1 cellular context compared by ENCODE assay signal in the genomic region with DNA sequence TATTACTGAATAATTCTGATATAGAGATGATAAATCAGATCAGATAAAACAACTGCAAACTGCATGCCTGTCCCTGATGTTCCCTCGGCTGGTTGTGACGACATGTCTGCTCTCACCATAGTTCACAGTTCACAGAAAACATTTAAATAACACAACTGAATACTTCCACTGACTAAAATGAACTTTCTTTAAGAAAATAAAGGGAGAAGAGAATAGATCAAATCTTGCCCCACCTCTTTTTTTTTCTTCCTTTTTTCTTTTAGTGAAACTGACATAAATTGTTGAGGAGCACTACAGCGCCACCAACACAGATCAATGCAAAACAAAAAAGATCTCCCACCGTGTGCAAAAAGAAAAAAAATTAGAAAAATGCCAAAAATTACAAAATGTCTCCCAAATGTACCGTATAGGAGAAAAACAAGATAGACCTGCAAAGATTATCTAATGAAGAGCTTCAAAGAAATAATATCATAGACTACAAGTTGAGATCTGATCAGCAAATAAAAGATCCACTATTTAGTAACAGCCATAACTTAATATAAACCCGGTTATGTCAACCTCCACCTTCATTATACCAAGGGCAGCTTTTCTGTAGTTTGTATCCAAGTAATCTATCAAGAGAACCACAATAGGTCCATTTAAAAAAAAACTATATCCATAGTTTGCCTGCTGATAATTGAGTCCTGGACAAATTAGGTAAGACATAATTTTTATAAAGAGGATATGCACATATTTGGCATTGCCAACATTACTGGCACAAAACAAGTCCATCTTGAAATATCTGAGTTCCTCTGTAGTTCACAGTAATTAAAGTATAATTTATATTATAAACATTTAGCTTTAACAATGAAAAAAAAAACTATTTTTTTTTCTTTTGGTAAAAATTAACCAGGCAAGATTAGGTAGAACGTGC.
TF ChIP-seq lines count a peak whose summit lies in the region.

No MANE protein-coding gene starts in this region.

TF ChIP-seq in GM12878, 131 proteins besides CTCF, POLR2A, EP300 and RAD21 (continues in another document):
- TF ChIP-seq ZNF274 (IDR thresholded peaks at IDR 0.05; ENCODE audit: insufficient read depth, insufficient read length) = no peak
- no peak for TF ChIP-seq NR2C2 (IDR thresholded peaks at IDR 0.05; ENCODE audit: borderline replicate concordance, control insufficient read depth, insufficient read length, low read depth)
- TF ChIP-seq, protein P1, sequence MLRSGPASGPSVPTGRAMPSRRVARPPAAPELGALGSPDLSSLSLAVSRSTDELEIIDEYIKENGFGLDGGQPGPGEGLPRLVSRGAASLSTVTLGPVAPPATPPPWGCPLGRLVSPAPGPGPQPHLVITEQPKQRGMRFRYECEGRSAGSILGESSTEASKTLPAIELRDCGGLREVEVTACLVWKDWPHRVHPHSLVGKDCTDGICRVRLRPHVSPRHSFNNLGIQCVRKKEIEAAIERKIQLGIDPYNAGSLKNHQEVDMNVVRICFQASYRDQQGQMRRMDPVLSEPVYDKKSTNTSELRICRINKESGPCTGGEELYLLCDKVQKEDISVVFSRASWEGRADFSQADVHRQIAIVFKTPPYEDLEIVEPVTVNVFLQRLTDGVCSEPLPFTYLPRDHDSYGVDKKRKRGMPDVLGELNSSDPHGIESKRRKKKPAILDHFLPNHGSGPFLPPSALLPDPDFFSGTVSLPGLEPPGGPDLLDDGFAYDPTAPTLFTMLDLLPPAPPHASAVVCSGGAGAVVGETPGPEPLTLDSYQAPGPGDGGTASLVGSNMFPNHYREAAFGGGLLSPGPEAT (IDR thresholded peaks at IDR 0.05; ENCODE audit: low read depth) = 0 out of 2 replicates have a peak, but pooled peaks have one; percentile 36
- peak; percentile 20; the same call in 1 of the 2 replicates for TF ChIP-seq NFIC (IDR thresholded peaks at IDR 0.05; ENCODE audit: low read depth, low read length)
- TF ChIP-seq EED (IDR thresholded peaks at IDR 0.05; ENCODE audit: low read depth) = no peak
- TF ChIP-seq KDM1A (IDR thresholded peaks at IDR 0.05; ENCODE audit: borderline replicate concordance) = no peak
- TF ChIP-seq CREB1 (IDR thresholded peaks at IDR 0.05; ENCODE audit: low read depth) = no peak
- TF ChIP-seq, protein P2, sequence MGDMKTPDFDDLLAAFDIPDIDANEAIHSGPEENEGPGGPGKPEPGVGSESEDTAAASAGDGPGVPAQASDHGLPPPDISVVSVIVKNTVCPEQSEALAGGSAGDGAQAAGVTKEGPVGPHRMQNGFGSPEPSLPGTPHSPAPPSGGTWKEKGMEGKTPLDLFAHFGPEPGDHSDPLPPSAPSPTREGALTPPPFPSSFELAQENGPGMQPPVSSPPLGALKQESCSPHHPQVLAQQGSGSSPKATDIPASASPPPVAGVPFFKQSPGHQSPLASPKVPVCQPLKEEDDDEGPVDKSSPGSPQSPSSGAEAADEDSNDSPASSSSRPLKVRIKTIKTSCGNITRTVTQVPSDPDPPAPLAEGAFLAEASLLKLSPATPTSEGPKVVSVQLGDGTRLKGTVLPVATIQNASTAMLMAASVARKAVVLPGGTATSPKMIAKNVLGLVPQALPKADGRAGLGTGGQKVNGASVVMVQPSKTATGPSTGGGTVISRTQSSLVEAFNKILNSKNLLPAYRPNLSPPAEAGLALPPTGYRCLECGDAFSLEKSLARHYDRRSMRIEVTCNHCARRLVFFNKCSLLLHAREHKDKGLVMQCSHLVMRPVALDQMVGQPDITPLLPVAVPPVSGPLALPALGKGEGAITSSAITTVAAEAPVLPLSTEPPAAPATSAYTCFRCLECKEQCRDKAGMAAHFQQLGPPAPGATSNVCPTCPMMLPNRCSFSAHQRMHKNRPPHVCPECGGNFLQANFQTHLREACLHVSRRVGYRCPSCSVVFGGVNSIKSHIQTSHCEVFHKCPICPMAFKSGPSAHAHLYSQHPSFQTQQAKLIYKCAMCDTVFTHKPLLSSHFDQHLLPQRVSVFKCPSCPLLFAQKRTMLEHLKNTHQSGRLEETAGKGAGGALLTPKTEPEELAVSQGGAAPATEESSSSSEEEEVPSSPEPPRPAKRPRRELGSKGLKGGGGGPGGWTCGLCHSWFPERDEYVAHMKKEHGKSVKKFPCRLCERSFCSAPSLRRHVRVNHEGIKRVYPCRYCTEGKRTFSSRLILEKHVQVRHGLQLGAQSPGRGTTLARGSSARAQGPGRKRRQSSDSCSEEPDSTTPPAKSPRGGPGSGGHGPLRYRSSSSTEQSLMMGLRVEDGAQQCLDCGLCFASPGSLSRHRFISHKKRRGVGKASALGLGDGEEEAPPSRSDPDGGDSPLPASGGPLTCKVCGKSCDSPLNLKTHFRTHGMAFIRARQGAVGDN (IDR thresholded peaks at IDR 0.05) = peak; percentile 34; the same call in 1 of the 2 replicates
- TF ChIP-seq ATF7 (IDR thresholded peaks at IDR 0.05; ENCODE audit: low read depth) = peak; percentile 55; the same call in 1 of the 2 replicates
- TF ChIP-seq NBN (IDR thresholded peaks at IDR 0.05) = peak; percentile 54; the same call in 1 of the 2 replicates
- TF ChIP-seq, protein P3, sequence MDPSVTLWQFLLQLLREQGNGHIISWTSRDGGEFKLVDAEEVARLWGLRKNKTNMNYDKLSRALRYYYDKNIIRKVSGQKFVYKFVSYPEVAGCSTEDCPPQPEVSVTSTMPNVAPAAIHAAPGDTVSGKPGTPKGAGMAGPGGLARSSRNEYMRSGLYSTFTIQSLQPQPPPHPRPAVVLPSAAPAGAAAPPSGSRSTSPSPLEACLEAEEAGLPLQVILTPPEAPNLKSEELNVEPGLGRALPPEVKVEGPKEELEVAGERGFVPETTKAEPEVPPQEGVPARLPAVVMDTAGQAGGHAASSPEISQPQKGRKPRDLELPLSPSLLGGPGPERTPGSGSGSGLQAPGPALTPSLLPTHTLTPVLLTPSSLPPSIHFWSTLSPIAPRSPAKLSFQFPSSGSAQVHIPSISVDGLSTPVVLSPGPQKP (IDR thresholded peaks at IDR 0.05; ENCODE audit: low read depth, low read length) = no peak
- 0 out of 2 replicates have a peak, but pooled peaks have one; percentile 26 for TF ChIP-seq MTA2 (IDR thresholded peaks at IDR 0.05; ENCODE audit: low read depth)
- TF ChIP-seq, protein P4, sequence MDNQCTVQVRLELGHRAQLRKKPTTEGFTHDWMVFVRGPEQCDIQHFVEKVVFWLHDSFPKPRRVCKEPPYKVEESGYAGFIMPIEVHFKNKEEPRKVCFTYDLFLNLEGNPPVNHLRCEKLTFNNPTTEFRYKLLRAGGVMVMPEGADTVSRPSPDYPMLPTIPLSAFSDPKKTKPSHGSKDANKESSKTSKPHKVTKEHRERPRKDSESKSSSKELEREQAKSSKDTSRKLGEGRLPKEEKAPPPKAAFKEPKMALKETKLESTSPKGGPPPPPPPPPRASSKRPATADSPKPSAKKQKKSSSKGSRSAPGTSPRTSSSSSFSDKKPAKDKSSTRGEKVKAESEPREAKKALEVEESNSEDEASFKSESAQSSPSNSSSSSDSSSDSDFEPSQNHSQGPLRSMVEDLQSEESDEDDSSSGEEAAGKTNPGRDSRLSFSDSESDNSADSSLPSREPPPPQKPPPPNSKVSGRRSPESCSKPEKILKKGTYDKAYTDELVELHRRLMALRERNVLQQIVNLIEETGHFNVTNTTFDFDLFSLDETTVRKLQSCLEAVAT (IDR thresholded peaks at IDR 0.05) = peak; percentile 62
- TF ChIP-seq TAF1 (IDR thresholded peaks at IDR 0.05; ENCODE audit: borderline replicate concordance, low read depth, low read length) = peak; percentile 44; the same call in 1 of the 2 replicates
- no peak for TF ChIP-seq FOXK2 (IDR thresholded peaks at IDR 0.05)
- TF ChIP-seq MEF2B (IDR thresholded peaks at IDR 0.05; ENCODE audit: partially characterized antibody, poor library complexity, severe bottlenecking) = no peak
- TF ChIP-seq CBX3 (IDR thresholded peaks at IDR 0.05; ENCODE audit: borderline replicate concordance, low read depth) = no peak
- no peak; the same call in 1 of the 2 replicates for TF ChIP-seq CHD1 (IDR thresholded peaks at IDR 0.05; ENCODE audit: low read depth, low read length)
- no peak for TF ChIP-seq CBFB (IDR thresholded peaks at IDR 0.05; ENCODE audit: low read depth)
- TF ChIP-seq BCL11A (IDR thresholded peaks at IDR 0.05; ENCODE audit: low read depth, low read length) = no peak
- TF ChIP-seq ZSCAN29 (IDR thresholded peaks at IDR 0.05) = no peak
- peak; percentile 94 for TF ChIP-seq ZNF384 (IDR thresholded peaks at IDR 0.05; ENCODE audit: borderline replicate concordance, low read depth, low read length)
- TF ChIP-seq, protein P5, sequence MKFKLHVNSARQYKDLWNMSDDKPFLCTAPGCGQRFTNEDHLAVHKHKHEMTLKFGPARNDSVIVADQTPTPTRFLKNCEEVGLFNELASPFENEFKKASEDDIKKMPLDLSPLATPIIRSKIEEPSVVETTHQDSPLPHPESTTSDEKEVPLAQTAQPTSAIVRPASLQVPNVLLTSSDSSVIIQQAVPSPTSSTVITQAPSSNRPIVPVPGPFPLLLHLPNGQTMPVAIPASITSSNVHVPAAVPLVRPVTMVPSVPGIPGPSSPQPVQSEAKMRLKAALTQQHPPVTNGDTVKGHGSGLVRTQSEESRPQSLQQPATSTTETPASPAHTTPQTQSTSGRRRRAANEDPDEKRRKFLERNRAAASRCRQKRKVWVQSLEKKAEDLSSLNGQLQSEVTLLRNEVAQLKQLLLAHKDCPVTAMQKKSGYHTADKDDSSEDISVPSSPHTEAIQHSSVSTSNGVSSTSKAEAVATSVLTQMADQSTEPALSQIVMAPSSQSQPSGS (IDR thresholded peaks at IDR 0.05; ENCODE audit: low read length) = no peak
- TF ChIP-seq SRF (IDR thresholded peaks at IDR 0.05; ENCODE audit: low read depth in 2 of 2, low read length in 2 of 2) = peak; percentile 62; a peak in 1 of 4 replicates
- TF ChIP-seq ZNF217 (IDR thresholded peaks at IDR 0.05) = no peak
- peak; percentile 60; the same call in 1 of the 2 replicates for TF ChIP-seq PAX8 (IDR thresholded peaks at IDR 0.05)
- TF ChIP-seq JUND (IDR thresholded peaks at IDR 0.05; ENCODE audit: low read depth, low read length) = no peak
- no peak for TF ChIP-seq MTA3 (IDR thresholded peaks at IDR 0.05; ENCODE audit: borderline replicate concordance, low read length)
- TF ChIP-seq ZZZ3 (IDR thresholded peaks at IDR 0.05; ENCODE audit: control insufficient read depth, insufficient read length, low read depth) = no peak
- no peak for TF ChIP-seq CHD4 (IDR thresholded peaks at IDR 0.05)
- TF ChIP-seq, protein P6, sequence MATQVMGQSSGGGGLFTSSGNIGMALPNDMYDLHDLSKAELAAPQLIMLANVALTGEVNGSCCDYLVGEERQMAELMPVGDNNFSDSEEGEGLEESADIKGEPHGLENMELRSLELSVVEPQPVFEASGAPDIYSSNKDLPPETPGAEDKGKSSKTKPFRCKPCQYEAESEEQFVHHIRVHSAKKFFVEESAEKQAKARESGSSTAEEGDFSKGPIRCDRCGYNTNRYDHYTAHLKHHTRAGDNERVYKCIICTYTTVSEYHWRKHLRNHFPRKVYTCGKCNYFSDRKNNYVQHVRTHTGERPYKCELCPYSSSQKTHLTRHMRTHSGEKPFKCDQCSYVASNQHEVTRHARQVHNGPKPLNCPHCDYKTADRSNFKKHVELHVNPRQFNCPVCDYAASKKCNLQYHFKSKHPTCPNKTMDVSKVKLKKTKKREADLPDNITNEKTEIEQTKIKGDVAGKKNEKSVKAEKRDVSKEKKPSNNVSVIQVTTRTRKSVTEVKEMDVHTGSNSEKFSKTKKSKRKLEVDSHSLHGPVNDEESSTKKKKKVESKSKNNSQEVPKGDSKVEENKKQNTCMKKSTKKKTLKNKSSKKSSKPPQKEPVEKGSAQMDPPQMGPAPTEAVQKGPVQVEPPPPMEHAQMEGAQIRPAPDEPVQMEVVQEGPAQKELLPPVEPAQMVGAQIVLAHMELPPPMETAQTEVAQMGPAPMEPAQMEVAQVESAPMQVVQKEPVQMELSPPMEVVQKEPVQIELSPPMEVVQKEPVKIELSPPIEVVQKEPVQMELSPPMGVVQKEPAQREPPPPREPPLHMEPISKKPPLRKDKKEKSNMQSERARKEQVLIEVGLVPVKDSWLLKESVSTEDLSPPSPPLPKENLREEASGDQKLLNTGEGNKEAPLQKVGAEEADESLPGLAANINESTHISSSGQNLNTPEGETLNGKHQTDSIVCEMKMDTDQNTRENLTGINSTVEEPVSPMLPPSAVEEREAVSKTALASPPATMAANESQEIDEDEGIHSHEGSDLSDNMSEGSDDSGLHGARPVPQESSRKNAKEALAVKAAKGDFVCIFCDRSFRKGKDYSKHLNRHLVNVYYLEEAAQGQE (IDR thresholded peaks at IDR 0.05; ENCODE audit: low read depth, low read length) = no peak
- no peak for TF ChIP-seq SUZ12 (IDR thresholded peaks at IDR 0.05; ENCODE audit: unreplicated experiment)
- 0 out of 2 replicates have a peak, but pooled peaks have one; percentile 22 for TF ChIP-seq YY1 (IDR thresholded peaks at IDR 0.05; ENCODE audit: low read depth, low read length)
- no peak for TF ChIP-seq RBBP5 (conservative IDR thresholded peaks at IDR 0.05)
- TF ChIP-seq SMARCA5 (IDR thresholded peaks at IDR 0.05) = peak; percentile 92; the same call in 1 of the 2 replicates
- TF ChIP-seq, protein P7, sequence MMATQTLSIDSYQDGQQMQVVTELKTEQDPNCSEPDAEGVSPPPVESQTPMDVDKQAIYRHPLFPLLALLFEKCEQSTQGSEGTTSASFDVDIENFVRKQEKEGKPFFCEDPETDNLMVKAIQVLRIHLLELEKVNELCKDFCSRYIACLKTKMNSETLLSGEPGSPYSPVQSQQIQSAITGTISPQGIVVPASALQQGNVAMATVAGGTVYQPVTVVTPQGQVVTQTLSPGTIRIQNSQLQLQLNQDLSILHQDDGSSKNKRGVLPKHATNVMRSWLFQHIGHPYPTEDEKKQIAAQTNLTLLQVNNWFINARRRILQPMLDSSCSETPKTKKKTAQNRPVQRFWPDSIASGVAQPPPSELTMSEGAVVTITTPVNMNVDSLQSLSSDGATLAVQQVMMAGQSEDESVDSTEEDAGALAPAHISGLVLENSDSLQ (IDR thresholded peaks at IDR 0.05) = peak; percentile 16; the same call in 1 of the 2 replicates
- TF ChIP-seq, protein P8, sequence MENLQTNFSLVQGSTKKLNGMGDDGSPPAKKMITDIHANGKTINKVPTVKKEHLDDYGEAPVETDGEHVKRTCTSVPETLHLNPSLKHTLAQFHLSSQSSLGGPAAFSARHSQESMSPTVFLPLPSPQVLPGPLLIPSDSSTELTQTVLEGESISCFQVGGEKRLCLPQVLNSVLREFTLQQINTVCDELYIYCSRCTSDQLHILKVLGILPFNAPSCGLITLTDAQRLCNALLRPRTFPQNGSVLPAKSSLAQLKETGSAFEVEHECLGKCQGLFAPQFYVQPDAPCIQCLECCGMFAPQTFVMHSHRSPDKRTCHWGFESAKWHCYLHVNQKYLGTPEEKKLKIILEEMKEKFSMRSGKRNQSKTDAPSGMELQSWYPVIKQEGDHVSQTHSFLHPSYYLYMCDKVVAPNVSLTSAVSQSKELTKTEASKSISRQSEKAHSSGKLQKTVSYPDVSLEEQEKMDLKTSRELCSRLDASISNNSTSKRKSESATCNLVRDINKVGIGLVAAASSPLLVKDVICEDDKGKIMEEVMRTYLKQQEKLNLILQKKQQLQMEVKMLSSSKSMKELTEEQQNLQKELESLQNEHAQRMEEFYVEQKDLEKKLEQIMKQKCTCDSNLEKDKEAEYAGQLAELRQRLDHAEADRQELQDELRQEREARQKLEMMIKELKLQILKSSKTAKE (IDR thresholded peaks at IDR 0.05; ENCODE audit: low read depth, poor library complexity, severe bottlenecking) = peak; percentile 66
- TF ChIP-seq, protein P9, sequence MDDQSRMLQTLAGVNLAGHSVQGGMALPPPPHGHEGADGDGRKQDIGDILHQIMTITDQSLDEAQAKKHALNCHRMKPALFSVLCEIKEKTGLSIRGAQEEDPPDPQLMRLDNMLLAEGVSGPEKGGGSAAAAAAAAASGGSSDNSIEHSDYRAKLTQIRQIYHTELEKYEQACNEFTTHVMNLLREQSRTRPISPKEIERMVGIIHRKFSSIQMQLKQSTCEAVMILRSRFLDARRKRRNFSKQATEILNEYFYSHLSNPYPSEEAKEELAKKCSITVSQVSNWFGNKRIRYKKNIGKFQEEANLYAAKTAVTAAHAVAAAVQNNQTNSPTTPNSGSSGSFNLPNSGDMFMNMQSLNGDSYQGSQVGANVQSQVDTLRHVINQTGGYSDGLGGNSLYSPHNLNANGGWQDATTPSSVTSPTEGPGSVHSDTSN (IDR thresholded peaks at IDR 0.05; ENCODE audit: insufficient replicate concordance, low read depth, low read length) = no peak
